ENCODE assay signal across 1 cellular context in the genomic region with DNA sequence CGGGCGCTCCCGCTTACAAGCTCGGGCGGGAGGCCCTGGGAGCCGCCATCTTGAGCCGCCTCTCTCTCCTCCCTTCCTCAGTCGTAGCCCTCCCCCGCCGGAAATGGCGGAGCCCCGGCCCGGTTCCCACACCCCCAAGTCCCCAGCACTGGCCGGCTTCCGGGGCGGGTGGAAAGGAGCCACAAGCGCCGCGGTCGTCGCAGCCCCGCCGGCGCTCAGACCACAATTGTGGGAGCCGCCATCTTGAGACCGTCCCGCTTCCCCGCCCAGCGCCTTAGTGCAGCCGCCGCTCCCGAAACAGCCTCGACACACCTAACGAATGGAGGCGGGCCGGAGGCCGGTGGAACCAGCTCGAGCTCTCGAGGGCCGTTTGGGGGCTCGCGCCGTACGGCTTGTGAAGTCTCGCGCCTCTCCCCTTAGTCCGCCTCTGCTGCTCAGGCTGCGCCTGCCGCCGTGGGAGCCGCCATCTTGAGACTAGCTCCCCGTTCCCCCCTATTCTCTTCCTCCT.
TF ChIP-seq lines count a peak whose summit lies in the region.

No MANE protein-coding gene starts in this region.

TF ChIP-seq in HCT116, 20 proteins besides CTCF, POLR2A, EP300 and RAD21 (continued from another document):
- TF ChIP-seq REST (IDR thresholded peaks at IDR 0.05; ENCODE audit: low read depth) = no peak
